ENCODE assay signal across 20 cellular contexts in the genomic region with DNA sequence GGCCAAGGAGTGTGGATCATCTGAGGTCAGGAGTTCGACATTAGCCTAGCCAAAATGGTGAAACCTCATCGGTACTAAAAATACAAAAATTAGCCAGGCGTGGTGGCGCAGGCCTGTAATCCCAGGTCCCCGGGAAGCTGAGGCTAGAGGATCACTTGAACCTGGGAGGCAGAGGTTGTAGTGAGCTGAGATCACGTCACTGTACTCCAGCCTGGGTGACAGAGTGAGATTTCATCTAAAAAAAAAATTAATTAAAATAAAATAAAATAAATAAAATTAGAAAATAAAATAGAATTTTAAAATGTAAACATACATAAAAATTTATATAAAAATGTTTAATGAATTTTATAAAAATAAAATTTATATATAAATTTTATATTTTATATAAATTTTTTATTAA. TPM values are rescaled to one million over a fixed set of nuclear protein-coding genes. Genes with fewer than 3 reads are reported as not detected.
DNase-seq lines count a peak whose midpoint lies in the region; ATAC-seq, FAIRE-seq and TF ChIP-seq lines count a peak whose summit lies in the region.
"Had no signal": no experiment of that assay in that cellular context is flagged by ENCODE, and none has a peak within 500 bp of the region (broad histone marks: within the 10 kb centered on the region; RNA-seq: fewer than 3 reads in every experiment).

No MANE protein-coding gene starts in this region.

- peaks cover 4% of the 10 kb centered on the region for H3K36me3 Mint-ChIP-seq in WTC11
- H3K36me3 Mint-ChIP-seq: CD4-positive, alpha-beta memory T cell had no signal

- H3K27me3 Mint-ChIP-seq in WTC11 (ENCODE audit: low read depth), result no peaks in the 10 kb centered on the region

- no peak overlapping the region for H3K27ac Mint-ChIP-seq in WTC11
- H3K27ac Mint-ChIP-seq: CD4-positive, alpha-beta memory T cell; GM23338 had no signal

- TF ChIP-seq CTCF in WTC11 (IDR thresholded peaks at IDR 0.05) (no peak), pancreas (IDR thresholded peaks at IDR 0.05) (no peak), GM13977 (IDR thresholded peaks at IDR 0.05; ENCODE audit: extremely low read depth, insufficient read depth, missing control alignments) (no peak)

- 89 to 94% methylated on average over 6 of the region's 6 CpGs for WGBS in pancreas, 2 donors

- DNase-seq in WTC11 (ENCODE audit: low spot score) (no peak), frontal cortex (ENCODE audit: low spot score in 2 of 2) (no peak), pancreas (no peak), NCI-H2029 treated with DMSO at 0.1 percent for 48 hours (lab: John Stamatoyannopoulos, UW) (no peak), GM13977 (ENCODE audit: low spot score) (no peak)
- no peak for DNase-seq in stimulated activated naive CD4-positive, alpha-beta T cell treated with Interleukin-2 at 50 U/mL for 16 hours (lab: John Stamatoyannopoulos, UW)
- DNase-seq: 8988T; C1 segment of cervical spinal cord; Calu3; CD4-positive, alpha-beta memory T cell; COR-L47; DMS53; DMS79 treated with DMSO at 0.1 percent for 48 hours; H9 had no signal

- H3K9me3 ChIP-seq in pancreas, result no peaks in the 10 kb centered on the region

- POLR2A ChIA-PET in WTC11 (lab: Charles Lee), result no interaction called here

- no peak overlapping the region for H3K4me3 Mint-ChIP-seq in WTC11
- H3K4me3 Mint-ChIP-seq: CD4-positive, alpha-beta memory T cell had no signal

- intact Hi-C loops in pancreas (cut with DNase I), result no loop called here

- no peak overlapping the region for H3K27ac ChIP-seq in pancreas

- in situ Hi-C loops in GM13977 (cut with MboI; ENCODE audit: low pct_unique_long_range_greater_than_20kb, low sequenced_read_pairs, unreplicated experiment), result no loop called here

- ATAC-seq in WTC11 (no peak), pancreas (no peak), GM21529 (IDR thresholded peaks at IDR 0.05; ENCODE audit: unreplicated experiment) (no peak)
- ATAC-seq: HCT116 had no signal

- H3K27me3 ChIP-seq in pancreas, result no peaks in the 10 kb centered on the region

- no peaks in the 10 kb centered on the region for H3K36me3 ChIP-seq in pancreas

- FAIRE-seq in G401.6 (lab: Jason Lieb, UNC) (peak; percentile 96), frontal cortex (lab: Jason Lieb, UNC) (peak; percentile 96), pancreas (lab: Jason Lieb, UNC) (peak; percentile 96)
- FAIRE-seq: GM12892, GM19239 had no signal

- peaks cover 15% of the 10 kb centered on the region for H3K9me3 Mint-ChIP-seq in WTC11
- H3K9me3 Mint-ChIP-seq: CD4-positive, alpha-beta memory T cell; H9 had no signal

- CTCF ChIA-PET in WTC11 (lab: Charles Lee), result interaction anchor here (0.6 kb wide), 2 partner anchors 160 to 336 kb away, joined by 3 read pairs; no protein-coding TSS in a partner anchor

- H3K4me1 Mint-ChIP-seq in WTC11, result peaks cover 35% of the 10 kb centered on the region

- peaks cover 0 to 7% (median 0%) of the 10 kb centered on the region in 3 donors for H3K4me1 ChIP-seq in pancreas

- no peak overlapping the region for H3K4me3 ChIP-seq in pancreas

TF ChIP-seq in WTC11, 78 proteins besides CTCF, POLR2A, EP300 and RAD21:
- TF ChIP-seq, protein P1, sequence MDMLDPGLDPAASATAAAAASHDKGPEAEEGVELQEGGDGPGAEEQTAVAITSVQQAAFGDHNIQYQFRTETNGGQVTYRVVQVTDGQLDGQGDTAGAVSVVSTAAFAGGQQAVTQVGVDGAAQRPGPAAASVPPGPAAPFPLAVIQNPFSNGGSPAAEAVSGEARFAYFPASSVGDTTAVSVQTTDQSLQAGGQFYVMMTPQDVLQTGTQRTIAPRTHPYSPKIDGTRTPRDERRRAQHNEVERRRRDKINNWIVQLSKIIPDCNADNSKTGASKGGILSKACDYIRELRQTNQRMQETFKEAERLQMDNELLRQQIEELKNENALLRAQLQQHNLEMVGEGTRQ (CRISPR knock-in tag; IDR thresholded peaks at IDR 0.05), result no peak
- TF ChIP-seq HMGA2 (CRISPR knock-in tag; IDR thresholded peaks at IDR 0.05), result peak; percentile 90; the same call in 1 of the 2 replicates

RNA-seq across cellular contexts. Expression of gene VPS26C, which starts 5.8 kb away (rescaled TPM):
- total RNA-seq in WTC11 (2021) (55.0 to 62.8 TPM (median 56.7 TPM) in 3 replicates), frontal cortex (37.5 TPM), pancreas (10 to 100 TPM; 15.7 to 29.9 (median 22.4) TPM)
- 10 to 100 TPM in 1 of 2 donors, 1 to 10 TPM in 1; 8.5 to 12.2 TPM for polyA plus RNA-seq in pancreas
